15 cellular contexts compared by ENCODE assay signal in the genomic region with DNA sequence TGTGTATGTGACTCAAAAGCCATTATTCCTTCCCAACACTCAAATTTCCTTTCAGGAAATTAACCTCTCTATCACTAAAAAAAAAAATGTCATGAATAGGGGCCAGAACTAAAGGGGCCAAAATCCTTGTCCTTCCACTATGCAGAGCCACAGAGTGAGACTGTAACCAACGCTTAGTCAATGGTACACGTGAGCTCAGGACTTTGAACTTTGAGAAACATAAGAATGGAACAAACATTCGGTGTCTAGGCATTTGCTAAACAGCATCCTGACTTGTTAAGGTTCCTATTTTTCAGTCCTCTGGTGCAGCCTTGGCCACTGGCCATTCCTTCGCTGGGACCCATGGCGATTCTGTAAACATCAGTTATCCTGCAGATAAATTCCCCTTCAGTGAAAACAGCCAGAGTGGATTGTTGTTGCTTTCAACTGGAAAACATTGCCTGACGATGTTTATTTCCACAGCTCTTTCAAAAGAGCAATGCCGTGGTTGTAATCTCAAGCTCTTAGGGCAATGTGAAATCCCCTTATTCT.
A peak's percentile ranks its signal among the peaks of the same experiment; 100 is the strongest.
DNase-seq lines count a peak whose midpoint lies in the region; ATAC-seq, FAIRE-seq and TF ChIP-seq lines count a peak whose summit lies in the region.
"Had no signal": no experiment of that assay in that cellular context is flagged by ENCODE, and none has a peak within 500 bp of the region (broad histone marks: within the 10 kb centered on the region; RNA-seq: fewer than 3 reads in every experiment).

No MANE protein-coding gene starts in this region.

- ATAC-seq in gastroesophageal sphincter (peak; percentile 61), HepG2 (no peak)
- ATAC-seq: CD8-positive, alpha-beta T cell; K562 had no signal

- H3K9me3 ChIP-seq in gastroesophageal sphincter (no peaks in the 10 kb centered on the region), HepG2 (ENCODE audit: low read length) (peaks cover 37% of the 10 kb centered on the region), uterus (no peaks in the 10 kb centered on the region)
- H3K9me3 ChIP-seq: BE2C had no signal

- TF ChIP-seq EP300 in gastroesophageal sphincter (IDR thresholded peaks at IDR 0.05) (no peak), HepG2 (IDR thresholded peaks at IDR 0.05; ENCODE audit: low read depth in 2 of 2, low read length in 2 of 2) (no peak), HepG2 (CRISPR knock-in tag; IDR thresholded peaks at IDR 0.05; ENCODE audit: borderline replicate concordance) (no peak)

- H3K4me1 ChIP-seq in gastroesophageal sphincter (peaks cover 0 to 35% (median 0%) of the 10 kb centered on the region in 3 donors), HepG2 (ENCODE audit: insufficient read depth, low read length) (no peaks in the 10 kb centered on the region), uterus (peaks cover 0 to 9% of the 10 kb centered on the region in 2 donors)

- TF ChIP-seq POLR2A in gastroesophageal sphincter (IDR thresholded peaks at IDR 0.05) (no peak), HepG2 (IDR thresholded peaks at IDR 0.05; ENCODE audit: insufficient read depth in 1 of 2, low read depth in 2 of 2, low read length in 2 of 2) (no peak), uterus (IDR thresholded peaks at IDR 0.05) (no peak)

- no peak overlapping the region for H3K9ac ChIP-seq in HepG2 (ENCODE audit: insufficient read depth, low read depth, low read length)

- H3K27me3 ChIP-seq in gastroesophageal sphincter, result no peaks in the 10 kb centered on the region
- H3K27me3 ChIP-seq in HepG2 (ENCODE audit: control insufficient read depth in 1 of 2, insufficient read depth in 2 of 2, low read length in 2 of 2), result no peaks in the 10 kb centered on the region
- no peaks in the 10 kb centered on the region for H3K27me3 ChIP-seq in uterus
- H3K27me3 ChIP-seq: BE2C had no signal

- H3K27ac ChIP-seq in gastroesophageal sphincter, result peak overlapping the region in 3 of 4 donors; percentile 26 to 58 (median 35)
- no peak overlapping the region for H3K27ac ChIP-seq in HepG2 (ENCODE audit: extremely low read length, insufficient read depth, low read length)
- peak overlapping the region in 1 of 2 donors; percentile 54 for H3K27ac ChIP-seq in uterus
- H3K27ac ChIP-seq: HL-60 had no signal

- H3K36me3 ChIP-seq in gastroesophageal sphincter, result no peaks in the 10 kb centered on the region
- no peaks in the 10 kb centered on the region for H3K36me3 ChIP-seq in HepG2 (replicated peaks in 1 of 2; ENCODE audit: control insufficient read depth in 1 of 2, insufficient read depth in 2 of 2, low read length in 2 of 2)
- no peaks in the 10 kb centered on the region for H3K36me3 ChIP-seq in uterus
- H3K36me3 ChIP-seq: BE2C had no signal

- no peak for TF ChIP-seq RAD21 in HepG2 (CRISPR knock-in tag; IDR thresholded peaks at IDR 0.05)

- H3K79me2 ChIP-seq in HepG2 (ENCODE audit: insufficient read depth, low read length), result no peaks in the 10 kb centered on the region

- intact Hi-C loops in HepG2 (cut with micrococcal nuclease; ENCODE audit: unreplicated experiment), result no loop called here
- intact Hi-C loops in uterus (cut with DNase I; ENCODE audit: low total_unique reads), result no loop called here

- no peak for FAIRE-seq in HepG2 (lab: Jason Lieb, UNC)
- FAIRE-seq: K562 had no signal

- WGBS in gastroesophageal sphincter (ENCODE audit: low coverage in 1 of 2), 2 donors, result 20 to 29% methylated on average over 5 to 7 of the region's 7 CpGs
- 1% methylated on average over 7 of the region's 7 CpGs for WGBS in HepG2 (ENCODE audit: low lambda C conversion rate)

- DNase-seq in HepG2 (ENCODE audit: low spot score) (no peak), renal cortical epithelial cell (ENCODE audit: low read depth) (peak; percentile 2), uterus (peak; percentile 24 to 49), mesenteric fat pad (ENCODE audit: low spot score) (no peak), NCI-H1436 (lab: John Stamatoyannopoulos, UW) (no peak)
- DNase-seq in activated CD8-positive, alpha-beta memory T cell treated with anti-CD3 and anti-CD28 coated beads, Interleukin-2, amount 50 U/mL, for 4 hours, result no peak
- DNase-seq: BE2C; CD8-positive, alpha-beta T cell; GOT3; NCI-H226; NCI-H526; NK-92 treated with Interleukin-12 subunit alpha and Interleukin-12 subunit beta, amount 100 ng/mL, for 24 hours had no signal

- H3K4me3 ChIP-seq in gastroesophageal sphincter (no peak overlapping the region), HepG2 (replicated peaks in 1 of 3; ENCODE audit: insufficient read depth in 1 of 3, low read depth in 2 of 3, low read length in 3 of 3) (no peak overlapping the region), uterus (no peak overlapping the region)
- H3K4me3 ChIP-seq: K562 had no signal

- H3K4me2 ChIP-seq in HepG2 (ENCODE audit: low read depth, low read length), result no peak overlapping the region

- POLR2A ChIA-PET in HepG2 (lab: Yijun Ruan, JAX), result no interaction called here

- H4K20me1 ChIP-seq in HepG2 (ENCODE audit: insufficient read depth, low read length), result no peaks in the 10 kb centered on the region

- H2AFZ ChIP-seq in HepG2 (ENCODE audit: low read length), result no peak overlapping the region

- in situ Hi-C loops in HepG2 (cut with HindIII; ENCODE audit: extremely low pct_ligation_motif_present, low pct_unique_long_range_greater_than_20kb), result no loop called here

- no peak for TF ChIP-seq CTCF in gastroesophageal sphincter (IDR thresholded peaks at IDR 0.05)
- no peak for TF ChIP-seq CTCF in HepG2 (CRISPR knock-in tag; IDR thresholded peaks at IDR 0.05)
- no peak for TF ChIP-seq CTCF in uterus (IDR thresholded peaks at IDR 0.05)

- no TSS peak for BruUV-seq in HepG2 (replicated peaks; lab: Mats Ljungman, UMichigan)

- CTCF ChIA-PET in HepG2 (lab: Yijun Ruan, JAX; ENCODE audit: low intra/inter-chr PET ratio, low total read pairs), result no interaction called here

TF ChIP-seq in HepG2, 621 proteins besides CTCF, POLR2A, EP300 and RAD21:
- TF ChIP-seq BHLHE40 (IDR thresholded peaks at IDR 0.05; ENCODE audit: low read length) (peak; percentile 74), TP53 (CRISPR knock-in tag; conservative IDR thresholded peaks at IDR 0.05) (no peak)

Comparison
In these comparisons a context has a peak if more than half of its experiments do, and no peak if none do; other contexts are left out.
1. DNase-seq: peak in renal cortical epithelial cell (single experiment) and uterus (2 of 2); none in HepG2 (single experiment), activated CD8-positive, alpha-beta memory T cell treated with anti-CD3 and anti-CD28 coated beads, Interleukin-2, amount 50 U/mL, for 4 hours (single experiment), mesenteric fat pad (single experiment) and NCI-H1436 (single experiment).